Comparison of ENCODE assay signal across 22 cellular contexts in genomic region chr11:28274216-28274615, GRCh38.
"Had no signal": no experiment of that assay in that cellular context is flagged by ENCODE, and none has a peak within 500 bp of the region (broad histone marks: within the 10 kb centered on the region; RNA-seq: fewer than 3 reads in every experiment).

No MANE protein-coding gene starts in this region.

- H3K4me3 ChIP-seq: left lung, lower lobe of right lung, psoas muscle, right lobe of liver, spleen, tibial artery, upper lobe of left lung, vagina had no signal

- ATAC-seq: foreskin keratinocyte; left lung; lower lobe of right lung; psoas muscle; right lobe of liver; stimulated activated memory B cell treated with anti-CD40 and anti-IgM and Interleukin-4, amounts not matched to agents 10 μg/mL and 1 μg/mL and 100 μg/mL, for 72 hours had no signal

- H3K27me3 ChIP-seq: foreskin keratinocyte, left lung, right lobe of liver, spleen, tibial artery, upper lobe of left lung, vagina had no signal

- H3K27ac ChIP-seq: foreskin keratinocyte, left lung, lower lobe of right lung, psoas muscle, right lobe of liver, spleen, tibial artery, upper lobe of left lung, vagina had no signal

- FAIRE-seq: endothelial cell of umbilical vein, keratinocyte had no signal

- H3K36me3 ChIP-seq: left lung, lower lobe of right lung, right lobe of liver, spleen, tibial artery, upper lobe of left lung, vagina had no signal

- H3K4me1 ChIP-seq: foreskin keratinocyte, left lung, lower lobe of right lung, psoas muscle, right lobe of liver, spleen, tibial artery, upper lobe of left lung, vagina had no signal

- DNase-seq: effector CD4-positive, alpha-beta T cell; endodermal cell; erythroblast; foreskin keratinocyte; immature natural killer cell; left lung; lower lobe of right lung; naive B cell; nephron progenitor cell; psoas muscle; retina; right lobe of liver; spleen; stimulated activated CD4-positive, alpha-beta T cell treated with anti-CD3 and anti-CD28 coated beads, Interleukin-15, amount 100 ng/mL, for 24 hours; stimulated activated CD4-positive, alpha-beta T cell treated with anti-CD3 and anti-CD28 coated beads, Interleukin-1b, Interleukin-23, amount 100 ng/mL, for 48 hours; stimulated activated CD4-positive, alpha-beta T cell treated with anti-CD3 and anti-CD28 coated beads, Interleukin-4, amount 100 ng/mL, for 24 hours; tibial artery; upper lobe of left lung had no signal

- H3K9me3 ChIP-seq: left lung, lower lobe of right lung, psoas muscle, right lobe of liver, tibial artery, upper lobe of left lung, vagina had no signal
